ENCODE assay signal across 25 cellular contexts in genomic region chr17:404703-405102, GRCh38. TPM values are rescaled to one million over a fixed set of nuclear protein-coding genes. Genes with fewer than 3 reads are reported as not detected.
A peak's percentile ranks its signal among the peaks of the same experiment; 100 is the strongest.
DNase-seq lines count a peak whose midpoint lies in the region; ATAC-seq, FAIRE-seq and TF ChIP-seq lines count a peak whose summit lies in the region.
"Had no signal": no experiment of that assay in that cellular context is flagged by ENCODE, and none has a peak within 500 bp of the region (broad histone marks: within the 10 kb centered on the region; RNA-seq: fewer than 3 reads in every experiment).

No MANE protein-coding gene starts in this region.

- TF ChIP-seq RAD21 in A549 (conservative IDR thresholded peaks at IDR 0.05 in 1 of 2, IDR thresholded peaks at IDR 0.05 in 1 of 2) = no peak

- no peaks in the 10 kb centered on the region for H3K9me3 Mint-ChIP-seq in activated CD4-positive, alpha-beta memory T cell treated with anti-CD3 and anti-CD28 coated beads for 36 hours
- H3K9me3 Mint-ChIP-seq in activated CD4-positive, alpha-beta memory T cell treated with anti-CD3 and anti-CD28 coated beads, Interleukin-2, amount 10 ng/mL, durations not matched to agents 7 days and 5 days = no peaks in the 10 kb centered on the region
- no peaks in the 10 kb centered on the region for H3K9me3 Mint-ChIP-seq in IgD-negative memory B cell
- H3K9me3 Mint-ChIP-seq in naive thymus-derived CD4-positive, alpha-beta T cell = peaks cover 0 to 7% (median 0%) of the 10 kb centered on the region in 11 donors
- H3K9me3 Mint-ChIP-seq: CD4-positive, CD25-positive, alpha-beta regulatory T cell had no signal

- 68% methylated on average over 7 of the region's 7 CpGs for WGBS in A549 (ENCODE audit: missing lambda C conversion rate)

- POLR2A ChIA-PET in activated CD4-positive, alpha-beta memory T cell treated with anti-CD3 and anti-CD28 coated beads for 36 hours (lab: Charles Lee) = no interaction called here
- POLR2A ChIA-PET in activated CD4-positive, alpha-beta memory T cell treated with anti-CD3 and anti-CD28 coated beads, Interleukin-2, amount 10 ng/mL, durations not matched to agents 7 days and 5 days (lab: Charles Lee) = no interaction called here
- POLR2A ChIA-PET in A549 (lab: Yijun Ruan, JAX) = no interaction called here
- POLR2A ChIA-PET in naive thymus-derived CD4-positive, alpha-beta T cell (lab: Charles Lee) = no interaction called here

- CTCF ChIA-PET in activated CD4-positive, alpha-beta memory T cell treated with anti-CD3 and anti-CD28 coated beads for 36 hours (lab: Charles Lee) = interaction anchor here (0.6 to 1.3 kb wide), 2 partner anchors 101 to 296 kb away, joined by 3 to 4 read pairs; no protein-coding TSS in a partner anchor
- CTCF ChIA-PET in activated CD4-positive, alpha-beta memory T cell treated with anti-CD3 and anti-CD28 coated beads, Interleukin-2, amount 10 ng/mL, durations not matched to agents 7 days and 5 days (lab: Charles Lee) = interaction anchor here (1.5 kb wide), 1 partner anchor 296 kb away, joined by 4 read pairs; no protein-coding TSS in a partner anchor
- CTCF ChIA-PET in A549 (lab: Yijun Ruan, JAX) = interaction anchor here (0.6 to 1.3 kb wide), 5 partner anchors 10 to 592 kb away, joined by 3 read pairs; partner anchors contain the start of gene TIMM22
- CTCF ChIA-PET in naive thymus-derived CD4-positive, alpha-beta T cell (lab: Charles Lee) = no interaction called here

- TF ChIP-seq POLR2A in A549 (IDR thresholded peaks at IDR 0.05; ENCODE audit: low read length) = no peak

- H3K4me1 Mint-ChIP-seq in activated CD4-positive, alpha-beta memory T cell treated with anti-CD3 and anti-CD28 coated beads for 36 hours (ENCODE audit: low read depth) = peaks cover 22% of the 10 kb centered on the region
- peaks cover 19% of the 10 kb centered on the region for H3K4me1 Mint-ChIP-seq in activated CD4-positive, alpha-beta memory T cell treated with anti-CD3 and anti-CD28 coated beads, Interleukin-2, amount 10 ng/mL, durations not matched to agents 7 days and 5 days
- H3K4me1 Mint-ChIP-seq in IgD-negative memory B cell = peaks cover 8 to 15% (median 13%) of the 10 kb centered on the region in 3 donors
- H3K4me1 Mint-ChIP-seq in naive thymus-derived CD4-positive, alpha-beta T cell = peaks cover 15 to 45% (median 39%) of the 10 kb centered on the region in 7 donors

- H3K4me1 ChIP-seq in A549 (peaks cover 3% of the 10 kb centered on the region; the same call in 1 of the 3 replicates), left lung (peaks cover 0 to 5% of the 10 kb centered on the region in 2 donors)
- H3K4me1 ChIP-seq in naive thymus-derived CD4-positive, alpha-beta T cell (ENCODE audit: control insufficient read depth in 2 of 2, insufficient read depth in 2 of 2, low read length in 2 of 2) = peaks cover 6 to 7% of the 10 kb centered on the region in 2 donors
- H3K4me1 ChIP-seq: BE2C, Caco-2 had no signal

- FAIRE-seq in A549 (lab: Jason Lieb, UNC) = no peak
- FAIRE-seq: D721Med, GM12892, GM18507, H54 had no signal

- peak overlapping the region; percentile 5 for H3K27ac Mint-ChIP-seq in activated CD4-positive, alpha-beta memory T cell treated with anti-CD3 and anti-CD28 coated beads for 36 hours
- no peak overlapping the region for H3K27ac Mint-ChIP-seq in activated CD4-positive, alpha-beta memory T cell treated with anti-CD3 and anti-CD28 coated beads, Interleukin-2, amount 10 ng/mL, durations not matched to agents 7 days and 5 days
- peak overlapping the region in 2 of 3 donors; percentile 89 to 92 for H3K27ac Mint-ChIP-seq in IgD-negative memory B cell
- peak overlapping the region in 5 of 9 donors; percentile 19 to 65 (median 44) for H3K27ac Mint-ChIP-seq in naive thymus-derived CD4-positive, alpha-beta T cell
- H3K27ac Mint-ChIP-seq: GM23338, HFFc6 had no signal

- H3K4me3 Mint-ChIP-seq in activated CD4-positive, alpha-beta memory T cell treated with anti-CD3 and anti-CD28 coated beads for 36 hours = no peak overlapping the region
- no peak overlapping the region for H3K4me3 Mint-ChIP-seq in activated CD4-positive, alpha-beta memory T cell treated with anti-CD3 and anti-CD28 coated beads, Interleukin-2, amount 10 ng/mL, durations not matched to agents 7 days and 5 days
- H3K4me3 Mint-ChIP-seq in IgD-negative memory B cell = peak overlapping the region in 1 of 4 donors; percentile 62
- peak overlapping the region in 2 of 10 donors; percentile 8 to 63 for H3K4me3 Mint-ChIP-seq in naive thymus-derived CD4-positive, alpha-beta T cell
- H3K4me3 Mint-ChIP-seq: GM23338, HFFc6 had no signal

- no peak overlapping the region for H3K4me2 ChIP-seq in A549
- H3K4me2 ChIP-seq: GM23338 had no signal

- no peak for DNase-seq in activated CD4-positive, alpha-beta memory T cell treated with anti-CD3 and anti-CD28 coated beads for 36 hours
- DNase-seq in activated CD4-positive, alpha-beta memory T cell treated with anti-CD3 and anti-CD28 coated beads, Interleukin-2, amount 10 ng/mL, durations not matched to agents 7 days and 5 days = no peak
- DNase-seq in A549 (ENCODE audit: low read depth in 1 of 2, low spot score in 1 of 2) (no peak), T-helper 2 cell (no peak), left lung (no peak), NCI-H2029 treated with DMSO at 0.1 percent for 48 hours (lab: John Stamatoyannopoulos, UW) (no peak)
- DNase-seq in naive thymus-derived CD4-positive, alpha-beta T cell = no peak
- DNase-seq: ACHN; BE2C; C1 segment of cervical spinal cord; Caco-2; CD4-positive, CD25-positive, alpha-beta regulatory T cell; DMS153; DMS79; GDM1; HCEC 1CT; HFFc6; IMR-90 had no signal

- H3K9me3 ChIP-seq in A549 (no peaks in the 10 kb centered on the region), left lung (no peaks in the 10 kb centered on the region)
- H3K9me3 ChIP-seq in naive thymus-derived CD4-positive, alpha-beta T cell (ENCODE audit: control insufficient read depth in 2 of 3, low read length in 3 of 3) = no peaks in the 10 kb centered on the region
- H3K9me3 ChIP-seq: BE2C, Caco-2 had no signal

- no peak for TF ChIP-seq EP300 in A549 (IDR thresholded peaks at IDR 0.05)

- TF ChIP-seq CTCF in A549 (IDR thresholded peaks at IDR 0.05) = no peak
- no peak for TF ChIP-seq CTCF in left lung (IDR thresholded peaks at IDR 0.05)

- H3K27me3 ChIP-seq in naive thymus-derived CD4-positive, alpha-beta T cell (ENCODE audit: control insufficient read depth in 2 of 2, insufficient read depth in 2 of 2, low read length in 2 of 2) = no peaks in the 10 kb centered on the region
- H3K27me3 ChIP-seq in left lung = no peaks in the 10 kb centered on the region
- H3K27me3 ChIP-seq: BE2C had no signal

- H3K36me3 Mint-ChIP-seq in activated CD4-positive, alpha-beta memory T cell treated with anti-CD3 and anti-CD28 coated beads for 36 hours = peaks cover 12% of the 10 kb centered on the region
- H3K36me3 Mint-ChIP-seq in activated CD4-positive, alpha-beta memory T cell treated with anti-CD3 and anti-CD28 coated beads, Interleukin-2, amount 10 ng/mL, durations not matched to agents 7 days and 5 days (ENCODE audit: low read depth) = peaks cover 41% of the 10 kb centered on the region
- H3K36me3 Mint-ChIP-seq in IgD-negative memory B cell = no peaks in the 10 kb centered on the region
- H3K36me3 Mint-ChIP-seq in naive thymus-derived CD4-positive, alpha-beta T cell = peaks cover 9 to 25% (median 13%) of the 10 kb centered on the region in 5 donors

- H3K36me3 ChIP-seq in naive thymus-derived CD4-positive, alpha-beta T cell (ENCODE audit: control insufficient read depth in 2 of 3, insufficient read depth in 3 of 3, low read length in 3 of 3) = peaks cover 7 to 27% (median 17%) of the 10 kb centered on the region in 3 experiments
- H3K36me3 ChIP-seq in left lung = peaks cover 0 to 7% of the 10 kb centered on the region in 2 donors
- H3K36me3 ChIP-seq: BE2C had no signal

- intact Hi-C loops in activated CD4-positive, alpha-beta memory T cell treated with anti-CD3 and anti-CD28 coated beads for 36 hours (cut with micrococcal nuclease) = no loop called here
- intact Hi-C loops in naive thymus-derived CD4-positive, alpha-beta T cell (cut with micrococcal nuclease) = no loop called here
- intact Hi-C loops in left lung (cut with DNase I) = no loop called here

- no peak overlapping the region for H3K27ac ChIP-seq in A549
- no peak overlapping the region for H3K27ac ChIP-seq in naive thymus-derived CD4-positive, alpha-beta T cell (ENCODE audit: low read depth, low read length)
- H3K27ac ChIP-seq in left lung = no peak overlapping the region
- H3K27ac ChIP-seq: HL-60 had no signal

- H3K4me3 ChIP-seq in A549 (no peak overlapping the region), left lung (no peak overlapping the region)
- no peak overlapping the region for H3K4me3 ChIP-seq in naive thymus-derived CD4-positive, alpha-beta T cell (ENCODE audit: low read length)
- H3K4me3 ChIP-seq: GM23338 had no signal

- peak; percentile 25 to 52; a peak in 4 of 6 replicates for ATAC-seq in A549
- no peak for ATAC-seq in naive thymus-derived CD4-positive, alpha-beta T cell
- no peak for ATAC-seq in left lung
- ATAC-seq: GM23338 had no signal

- H3K27me3 Mint-ChIP-seq in activated CD4-positive, alpha-beta memory T cell treated with anti-CD3 and anti-CD28 coated beads for 36 hours = peaks cover under 1% of the 10 kb centered on the region
- H3K27me3 Mint-ChIP-seq in activated CD4-positive, alpha-beta memory T cell treated with anti-CD3 and anti-CD28 coated beads, Interleukin-2, amount 10 ng/mL, durations not matched to agents 7 days and 5 days = no peaks in the 10 kb centered on the region
- no peaks in the 10 kb centered on the region for H3K27me3 Mint-ChIP-seq in IgD-negative memory B cell
- peaks cover 0 to 3% (median 0%) of the 10 kb centered on the region in 5 donors for H3K27me3 Mint-ChIP-seq in naive thymus-derived CD4-positive, alpha-beta T cell

RNA-seq across cellular contexts. Expression of gene RFLNB, which starts 41.0 kb away (rescaled TPM):
- total RNA-seq in activated CD4-positive, alpha-beta memory T cell treated with anti-CD3 and anti-CD28 coated beads for 36 hours = 10 to 100 TPM; 49.0 to 49.1 TPM
- 10 to 100 TPM; 85.5 to 85.6 TPM for total RNA-seq in activated CD4-positive, alpha-beta memory T cell treated with anti-CD3 and anti-CD28 coated beads, Interleukin-2, amount 10 ng/mL, durations not matched to agents 7 days and 5 days
- polyA plus RNA-seq in A549 (2011; rRNA removed) (10.7 and 11.7 TPM in 2 replicates), A549 (2017; fragmentation: RNase III; extraction: RNeasy Plus Mini Kit Qiagen cat#74134 plus additional on column Dnase treatment) (29.9 to 32.2 TPM (median 31.4 TPM) in 3 replicates), IgD-negative memory B cell (2.1 TPM)
- polyA plus RNA-seq in A549 (2012; cell fraction: cytosol; rRNA removed) = 9.3 and 13.6 TPM in 2 replicates
- 7.2 and 9.0 TPM in 2 replicates for polyA plus RNA-seq in A549 (2012; cell fraction: nucleus; rRNA removed)
- polyA minus RNA-seq in A549 (2011; rRNA and poly(A)+ RNA removed) = 7.4 and 9.3 TPM in 2 replicates
- 100 to 1,000 TPM in 1 of 5 experiments, 10 to 100 TPM in 4; 53.9 to 180 (median 59.2) TPM for total RNA-seq in naive thymus-derived CD4-positive, alpha-beta T cell
- 10 to 100 TPM; 38.8 to 43.9 TPM for polyA plus RNA-seq in naive thymus-derived CD4-positive, alpha-beta T cell
- total RNA-seq in left lung = 10 to 100 TPM; 11.5 to 21.0 TPM

RNA-seq across cellular contexts. Expression of gene RPH3AL, which starts 52.1 kb away (rescaled TPM):
- 1 to 10 TPM; 1.7 to 3.0 TPM for total RNA-seq in activated CD4-positive, alpha-beta memory T cell treated with anti-CD3 and anti-CD28 coated beads for 36 hours
- 1 to 10 TPM; 2.5 to 2.8 TPM for total RNA-seq in activated CD4-positive, alpha-beta memory T cell treated with anti-CD3 and anti-CD28 coated beads, Interleukin-2, amount 10 ng/mL, durations not matched to agents 7 days and 5 days
- polyA plus RNA-seq in A549 (2011; rRNA removed) (29.6 and 31.1 TPM in 2 replicates), A549 (2017; fragmentation: RNase III; extraction: RNeasy Plus Mini Kit Qiagen cat#74134 plus additional on column Dnase treatment) (20.0 to 27.4 TPM (median 23.3 TPM) in 3 replicates), IgD-negative memory B cell (13.8 TPM)
- polyA plus RNA-seq in A549 (2012; cell fraction: cytosol; rRNA removed) = 18.3 and 24.8 TPM in 2 replicates
- polyA plus RNA-seq in A549 (2012; cell fraction: nucleus; rRNA removed) = 36.1 and 36.4 TPM in 2 replicates
- polyA minus RNA-seq in A549 (2011; rRNA and poly(A)+ RNA removed) = 71.4 and 90.3 TPM in 2 replicates
- total RNA-seq in naive thymus-derived CD4-positive, alpha-beta T cell = 10 to 100 TPM in 2 of 5 experiments, 1 to 10 TPM in 3; 3.0 to 19.6 (median 4.3) TPM
- 1 to 10 TPM in 1 of 2 donors, under 1 TPM in 1; 0.84 to 8.4 TPM for polyA plus RNA-seq in naive thymus-derived CD4-positive, alpha-beta T cell
- total RNA-seq in left lung = 10 to 100 TPM; 44.7 to 57.1 TPM

Comparison
In these comparisons a context has a peak if more than half of its experiments do, and no peak if none do; other contexts are left out.
1. ATAC-seq: peak in A549 (2 of 2); none in naive thymus-derived CD4-positive, alpha-beta T cell (single experiment) and left lung (single experiment).